Comparison of ENCODE assay signal across 9 cellular contexts in genomic region chr2:12721571-12722444, GRCh38. TPM values are rescaled to one million over a fixed set of nuclear protein-coding genes. Genes with fewer than 3 reads are reported as not detected.
A peak's percentile ranks its signal among the peaks of the same experiment; 100 is the strongest.
DNase-seq lines count a peak whose midpoint lies in the region; FAIRE-seq and TF ChIP-seq lines count a peak whose summit lies in the region.
"Had no signal": no experiment of that assay in that cellular context is flagged by ENCODE, and none has a peak within 500 bp of the region (broad histone marks: within the 10 kb centered on the region; RNA-seq: fewer than 3 reads in every experiment).

No MANE protein-coding gene starts in this region.

- peak; percentile 52 for DNase-seq in activated naive CD4-positive, alpha-beta T cell treated with Interleukin-2 at 50 U/mL for 16 hours
- no peak for DNase-seq in activated naive CD4-positive, alpha-beta T cell (lab: John Stamatoyannopoulos, UW)
- DNase-seq in activated naive CD4-positive, alpha-beta T cell treated with anti-CD3 and anti-CD28 coated beads for 36 hours: peak; percentile 48
- DNase-seq in kidney (peak; percentile 65), tibial artery (no peak), COR-L47 (lab: John Stamatoyannopoulos, UW) (no peak), middle frontal gyrus (ENCODE audit: extremely low spot score, low spot score) (no peak), SW 1271 (lab: John Stamatoyannopoulos, UW) (no peak)
- DNase-seq: body of pancreas had no signal

- FAIRE-seq in kidney (lab: Jason Lieb, UNC): no peak

- H3K4me1 Mint-ChIP-seq in activated naive CD4-positive, alpha-beta T cell treated with anti-CD3 and anti-CD28 coated beads for 36 hours (ENCODE audit: low read depth): peaks cover 77% of the 10 kb centered on the region

- H3K27ac ChIP-seq in kidney (ENCODE audit: low read depth in 2 of 2, low read length in 2 of 2) (peak overlapping the region; percentile 55 to 97), tibial artery (peak overlapping the region in 1 of 2 donors; percentile 3)
- H3K27ac ChIP-seq: body of pancreas had no signal

- peak overlapping the region; percentile 46 for H3K27ac Mint-ChIP-seq in activated naive CD4-positive, alpha-beta T cell treated with anti-CD3 and anti-CD28 coated beads for 36 hours

- peaks cover 26 to 29% of the 10 kb centered on the region in 2 donors for H3K4me1 ChIP-seq in kidney (ENCODE audit: control insufficient read depth in 1 of 2, insufficient read depth in 1 of 2, low read depth in 1 of 2, low read length in 2 of 2)
- H3K4me1 ChIP-seq in tibial artery: peaks cover 0 to 57% (median 26%) of the 10 kb centered on the region in 4 donors

- peaks cover 0 to 4% of the 10 kb centered on the region in 2 donors for H3K36me3 ChIP-seq in kidney (ENCODE audit: control insufficient read depth in 1 of 2, insufficient read depth in 2 of 2, low read length in 2 of 2)
- peaks cover 13 to 32% (median 24%) of the 10 kb centered on the region in 3 donors for H3K36me3 ChIP-seq in tibial artery

- H3K9me3 Mint-ChIP-seq in activated naive CD4-positive, alpha-beta T cell treated with anti-CD3 and anti-CD28 coated beads for 36 hours: no peaks in the 10 kb centered on the region

- H3K4me3 ChIP-seq in kidney (ENCODE audit: low read length in 2 of 2) (peak overlapping the region; percentile 88), tibial artery (peak overlapping the region; percentile 80 to 89)
- H3K4me3 ChIP-seq: body of pancreas had no signal

- peak overlapping the region; percentile 54 for H3K4me3 Mint-ChIP-seq in activated naive CD4-positive, alpha-beta T cell treated with anti-CD3 and anti-CD28 coated beads for 36 hours

- no peaks in the 10 kb centered on the region for H3K27me3 ChIP-seq in tibial artery
- H3K27me3 ChIP-seq: body of pancreas had no signal

- no peaks in the 10 kb centered on the region for H3K9me3 ChIP-seq in kidney (ENCODE audit: control insufficient read depth in 1 of 2, low read length in 2 of 2)
- H3K9me3 ChIP-seq in tibial artery: no peaks in the 10 kb centered on the region
- H3K9me3 ChIP-seq: body of pancreas had no signal

- intact Hi-C loops in activated naive CD4-positive, alpha-beta T cell treated with anti-CD3 and anti-CD28 coated beads for 36 hours (cut with micrococcal nuclease): loop anchor here (1.0 to 2.0 kb wide), 2 partner anchors 285 to 715 kb away; no protein-coding TSS in a partner anchor
- intact Hi-C loops in kidney (cut with DNase I) (no loop called here), tibial artery (cut with DNase I; ENCODE audit: low total_unique reads) (loop anchor here (5.0 to 10.0 kb wide), 2 partner anchors 83 to 285 kb away; no protein-coding TSS in a partner anchor)

- peaks cover 1% of the 10 kb centered on the region for H3K27me3 Mint-ChIP-seq in activated naive CD4-positive, alpha-beta T cell treated with anti-CD3 and anti-CD28 coated beads for 36 hours (ENCODE audit: low read depth)

- peak overlapping the region; percentile 42 to 67 for H3K9ac ChIP-seq in kidney (ENCODE audit: low read length in 2 of 2)

- H3K36me3 Mint-ChIP-seq in activated naive CD4-positive, alpha-beta T cell treated with anti-CD3 and anti-CD28 coated beads for 36 hours (ENCODE audit: low read depth): peaks cover 6% of the 10 kb centered on the region

- CTCF ChIA-PET in activated naive CD4-positive, alpha-beta T cell treated with anti-CD3 and anti-CD28 coated beads for 36 hours (lab: Charles Lee): interaction anchor here (0.6 to 2.7 kb wide), 8 partner anchors 12 to 892 kb away, joined by 3 to 17 read pairs (median 4); no protein-coding TSS in a partner anchor

- TF ChIP-seq CTCF in kidney (IDR thresholded peaks at IDR 0.05; ENCODE audit: borderline replicate concordance, extremely low read depth, insufficient read depth) (no peak), tibial artery (IDR thresholded peaks at IDR 0.05) (no peak)

RNA-seq across cellular contexts. Expression of gene TRIB2, which starts 5.1 kb away (rescaled TPM):
- total RNA-seq in activated naive CD4-positive, alpha-beta T cell treated with anti-CD3 and anti-CD28 coated beads for 36 hours: 1 to 10 TPM; 3.7 to 4.4 TPM
- total RNA-seq in kidney: 69.2 TPM
- polyA plus RNA-seq in kidney (ENCODE audit: insufficient read depth, low read depth, low replicate concordance): 29.6 TPM

Comparison
In these comparisons a context has a peak if more than half of its experiments do, and no peak if none do; other contexts are left out.
1. DNase-seq: peak in activated naive CD4-positive, alpha-beta T cell treated with Interleukin-2 at 50 U/mL for 16 hours (single experiment), activated naive CD4-positive, alpha-beta T cell treated with anti-CD3 and anti-CD28 coated beads for 36 hours (single experiment) and kidney (single experiment); none in activated naive CD4-positive, alpha-beta T cell (0 of 4), tibial artery (0 of 2), COR-L47 (single experiment), middle frontal gyrus (single experiment) and SW 1271 (0 of 2).
2. RNA of gene TRIB2, which starts 5.1 kb away (total RNA-seq): 69.2 TPM in kidney (single experiment); 3.7 to 4.4 TPM in activated naive CD4-positive, alpha-beta T cell treated with anti-CD3 and anti-CD28 coated beads for 36 hours; every median in the first group is over 10 times any median in the second.